In the genomic region with DNA sequence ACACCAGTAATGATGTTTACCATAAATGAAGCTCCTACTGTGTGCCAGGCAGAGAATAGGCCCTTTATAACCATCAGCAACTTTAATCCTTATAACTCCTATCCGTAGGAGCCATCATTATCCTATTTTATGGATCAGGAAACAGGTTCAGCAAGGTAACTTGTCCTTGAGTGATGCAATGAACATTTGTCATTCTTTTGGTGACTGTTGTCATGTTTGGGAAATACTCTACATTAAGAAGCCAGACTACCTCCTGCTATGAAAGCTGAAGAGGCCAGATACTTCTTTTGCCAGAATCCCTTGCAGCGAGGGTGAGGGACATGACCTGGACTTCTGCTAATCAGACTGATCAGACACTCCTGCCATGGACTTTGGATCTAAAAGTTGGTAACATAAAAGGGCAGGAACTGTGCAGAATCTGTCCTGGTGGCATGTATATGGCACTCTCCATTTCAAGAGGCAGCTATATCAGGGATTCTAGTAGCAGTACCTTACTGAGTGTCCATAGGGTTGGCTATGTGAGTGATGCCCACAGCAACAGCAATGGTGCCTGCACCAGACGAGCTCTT, we compare ENCODE assay signal across 17 cellular contexts. TPM values are rescaled to one million over a fixed set of nuclear protein-coding genes. Genes with fewer than 3 reads are reported as not detected.
"Had no signal": no experiment of that assay in that cellular context is flagged by ENCODE, and none has a peak within 500 bp of the region (broad histone marks: within the 10 kb centered on the region; RNA-seq: fewer than 3 reads in every experiment).

No MANE protein-coding gene starts in this region.

- H3K4me3 ChIP-seq: dorsolateral prefrontal cortex, left ventricle myocardium inferior had no signal

- H3K36me3 ChIP-seq: left ventricle myocardium inferior had no signal

- H3K27me3 ChIP-seq: dorsolateral prefrontal cortex had no signal

- H3K4me1 ChIP-seq: left ventricle myocardium inferior had no signal

- DNase-seq: activated B cell treated with CpG ODN at 0.5 μM for 24 hours; activated CD4-positive, alpha-beta memory T cell treated with anti-CD3 and anti-CD28 coated beads for 36 hours; activated CD4-positive, alpha-beta T cell treated with anti-CD3 and anti-CD28 coated beads for 4 hours; activated CD8-positive, alpha-beta memory T cell treated with anti-CD3 and anti-CD28 coated beads, Interleukin-2, amount 10 ng/mL, durations not matched to agents 7 days and 5 days; activated naive CD4-positive, alpha-beta T cell; activated naive CD8-positive, alpha-beta T cell treated with anti-CD3 and anti-CD28 coated beads for 36 hours; activated T-cell treated with anti-CD3 and anti-CD28 coated beads, Interleukin-2, amount 50 U/mL, for 1 hour; amniotic stem cell; central memory CD4-positive, alpha-beta T cell; dorsolateral prefrontal cortex; head of caudate nucleus; kidney; left ventricle myocardium inferior; mesenchymal stem cell; stimulated activated naive CD4-positive, alpha-beta T cell had no signal

- H3K27ac ChIP-seq: dorsolateral prefrontal cortex, left ventricle myocardium inferior had no signal

- H3K9me3 ChIP-seq: left ventricle myocardium inferior had no signal

- ATAC-seq: activated CD8-positive, alpha-beta memory T cell treated with anti-CD3 and anti-CD28 coated beads, Interleukin-2, amount 10 ng/mL, durations not matched to agents 7 days and 5 days; activated T-helper 17 cell treated with anti-CD3 and anti-CD28 coated beads, Interleukin-2, amount 50 U/mL, for 72 hours had no signal

RNA-seq across cellular contexts. Expression of a gene that starts 54.1 kb away (rescaled TPM):
- total RNA-seq: activated B cell treated with CpG ODN at 0.5 μM for 24 hours; activated CD8-positive, alpha-beta memory T cell treated with anti-CD3 and anti-CD28 coated beads, Interleukin-2, amount 10 ng/mL, durations not matched to agents 7 days and 5 days; activated T-helper 17 cell treated with anti-CD3 and anti-CD28 coated beads, Interleukin-2, amount 50 U/mL, for 72 hours; natural killer cell treated with Interleukin-12 subunit alpha and Interleukin-12 subunit beta and Interleukin-15 and Interleukin-18, amount 100 ng/mL, for 72 hours had no signal
